ENCODE assay signal across 20 cellular contexts in the genomic region with DNA sequence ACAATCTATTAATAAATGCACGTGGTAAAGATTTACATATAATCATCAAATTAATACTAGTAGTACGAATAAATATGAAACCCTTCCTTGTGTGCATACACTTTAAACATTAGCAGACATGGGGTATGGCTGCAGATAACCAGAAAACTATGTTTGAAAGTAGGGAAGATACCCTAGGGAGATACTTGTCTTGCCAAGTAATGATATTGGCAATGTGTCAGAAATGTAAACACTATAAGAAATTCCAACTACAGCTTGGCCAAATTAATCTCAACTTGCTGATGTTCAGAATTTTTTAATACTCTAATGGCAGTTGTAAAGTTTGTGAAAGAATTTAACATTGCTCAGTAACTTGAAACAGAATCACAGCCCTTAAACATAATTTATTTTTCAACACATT.
DNase-seq lines count a peak whose midpoint lies in the region; ATAC-seq and TF ChIP-seq lines count a peak whose summit lies in the region.
"Had no signal": no experiment of that assay in that cellular context is flagged by ENCODE, and none has a peak within 500 bp of the region (broad histone marks: within the 10 kb centered on the region; RNA-seq: fewer than 3 reads in every experiment).

No MANE protein-coding gene starts in this region.

- no peak overlapping the region for H3K4me3 ChIP-seq in fibroblast of mammary gland (ENCODE audit: control insufficient read depth, low read depth, low read length)

- DNase-seq in NCI-H69 (lab: John Stamatoyannopoulos, UW): peak; percentile 1
- DNase-seq in brain pericyte (ENCODE audit: low read depth, low spot score): peak; percentile 4
- DNase-seq in fibroblast of mammary gland (ENCODE audit: low read depth): peak; percentile 53
- DNase-seq in anterior cingulate cortex (lab: John Stamatoyannopoulos, UW): no peak
- DNase-seq in stimulated activated naive B cell treated with anti-CD40 and anti-IgM and Interleukin-4, amounts not matched to agents 10 μg/mL and 1 μg/mL and 100 μg/mL, for 72 hours: no peak
- no peak for DNase-seq in amniotic stem cell (lab: John Stamatoyannopoulos, UW)
- DNase-seq: CD8-positive, alpha-beta T cell; DMS 273 treated with DMSO at 0.1 percent for 48 hours; DMS79; MV-4-11; NCI-H1105; NCI-H1436 treated with DMSO at 0.1 percent for 48 hours; NCI-H187 treated with DMSO at 0.1 percent for 48 hours; NCI-H2171 treated with DMSO at 0.1 percent for 48 hours; NCI-H345; NCI-H524; NCI-H774 had no signal

- H3K36me3 Mint-ChIP-seq in stimulated activated naive B cell treated with anti-CD40 and anti-IgM and Interleukin-4, amounts not matched to agents 10 μg/mL and 1 μg/mL and 100 μg/mL, for 72 hours: no peaks in the 10 kb centered on the region
- H3K36me3 Mint-ChIP-seq: CD8-positive, alpha-beta T cell had no signal

- H3K27ac Mint-ChIP-seq in stimulated activated naive B cell treated with anti-CD40 and anti-IgM and Interleukin-4, amounts not matched to agents 10 μg/mL and 1 μg/mL and 100 μg/mL, for 72 hours: no peak overlapping the region
- H3K27ac Mint-ChIP-seq: B cell; CD8-positive, alpha-beta T cell had no signal

- ATAC-seq in GM18861 (IDR thresholded peaks at IDR 0.05; ENCODE audit: unreplicated experiment): no peak
- ATAC-seq in stimulated activated naive B cell treated with anti-CD40 and anti-IgM and Interleukin-4, amounts not matched to agents 10 μg/mL and 1 μg/mL and 100 μg/mL, for 72 hours (replicated peaks): no peak
- ATAC-seq: CD8-positive, alpha-beta T cell; SK-N-SH treated with all-trans-retinoic acid at 6 μM for 48 hours had no signal

- H3K4me3 Mint-ChIP-seq in stimulated activated naive B cell treated with anti-CD40 and anti-IgM and Interleukin-4, amounts not matched to agents 10 μg/mL and 1 μg/mL and 100 μg/mL, for 72 hours: no peak overlapping the region
- H3K4me3 Mint-ChIP-seq: B cell; CD8-positive, alpha-beta T cell had no signal

- TF ChIP-seq CTCF in fibroblast of mammary gland (conservative IDR thresholded peaks at IDR 0.05; ENCODE audit: control insufficient read depth, insufficient read depth, low read depth, low read length): no peak

- H3K27me3 Mint-ChIP-seq in stimulated activated naive B cell treated with anti-CD40 and anti-IgM and Interleukin-4, amounts not matched to agents 10 μg/mL and 1 μg/mL and 100 μg/mL, for 72 hours: no peaks in the 10 kb centered on the region
- H3K27me3 Mint-ChIP-seq: B cell had no signal

- H3K9me3 Mint-ChIP-seq in stimulated activated naive B cell treated with anti-CD40 and anti-IgM and Interleukin-4, amounts not matched to agents 10 μg/mL and 1 μg/mL and 100 μg/mL, for 72 hours: peaks cover 12 to 22% of the 10 kb centered on the region in 2 donors

- H3K4me1 Mint-ChIP-seq in stimulated activated naive B cell treated with anti-CD40 and anti-IgM and Interleukin-4, amounts not matched to agents 10 μg/mL and 1 μg/mL and 100 μg/mL, for 72 hours: no peaks in the 10 kb centered on the region
- H3K4me1 Mint-ChIP-seq: B cell had no signal

Comparison
In these comparisons a context has a peak if more than half of its experiments do, and no peak if none do; other contexts are left out.
1. DNase-seq: peak in NCI-H69 (single experiment), brain pericyte (single experiment) and fibroblast of mammary gland (single experiment); none in anterior cingulate cortex (0 of 58), stimulated activated naive B cell treated with anti-CD40 and anti-IgM and Interleukin-4, amounts not matched to agents 10 μg/mL and 1 μg/mL and 100 μg/mL, for 72 hours (single experiment) and amniotic stem cell (single experiment).